In the genomic region with DNA sequence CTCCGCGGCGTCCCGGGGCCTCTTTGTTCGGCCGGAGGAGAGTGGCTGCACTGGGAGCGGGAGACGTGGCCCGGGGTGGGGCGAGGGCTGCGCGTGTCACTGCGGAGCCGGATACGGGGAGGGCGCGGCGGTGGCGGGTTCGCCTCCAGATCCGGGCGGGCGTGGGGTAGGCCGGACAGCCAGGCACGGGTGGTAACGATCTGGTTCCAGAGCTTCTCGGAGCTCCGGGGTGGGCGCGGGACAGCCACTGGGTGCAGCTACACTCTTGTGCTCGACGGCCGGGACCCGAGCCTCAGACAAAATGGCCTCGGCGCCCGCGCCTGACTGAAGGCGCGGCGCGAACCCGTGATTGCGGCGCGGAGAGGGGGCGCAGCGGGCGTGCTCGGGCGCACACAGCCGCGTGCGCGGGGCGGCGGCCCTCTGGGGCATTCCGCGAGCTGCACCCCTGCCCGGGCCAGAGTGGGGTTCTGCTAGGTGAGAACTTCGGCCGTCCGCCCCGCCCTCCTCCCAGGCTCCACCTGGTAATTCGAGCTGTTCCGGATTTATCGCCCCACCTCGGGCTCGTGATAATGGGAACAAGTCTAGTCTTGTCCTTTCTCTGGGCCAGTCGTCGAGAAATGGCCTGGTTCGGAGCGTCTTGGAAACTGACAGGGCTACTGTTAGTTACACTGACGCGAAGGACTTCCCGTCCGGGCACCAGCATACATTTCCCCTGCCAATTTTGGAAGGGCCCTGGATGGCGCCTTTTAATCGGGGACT, we compare ENCODE assay signal across 1 cellular context.
A peak's percentile ranks its signal among the peaks of the same experiment; 100 is the strongest.
TF ChIP-seq lines count a peak whose summit lies in the region.

No MANE protein-coding gene starts in this region.

TF ChIP-seq in HepG2, 621 proteins besides CTCF, POLR2A, EP300 and RAD21 (continued from another document and continues in another):
- peak; percentile 79; the same call in 1 of the 2 replicates for TF ChIP-seq ARID4A (CRISPR knock-in tag; IDR thresholded peaks at IDR 0.05; ENCODE audit: borderline replicate concordance)
- 0 out of 2 replicates have a peak, but pooled peaks have one; percentile 44 for TF ChIP-seq GZF1 (CRISPR knock-in tag; IDR thresholded peaks at IDR 0.05)
- TF ChIP-seq, protein P1, sequence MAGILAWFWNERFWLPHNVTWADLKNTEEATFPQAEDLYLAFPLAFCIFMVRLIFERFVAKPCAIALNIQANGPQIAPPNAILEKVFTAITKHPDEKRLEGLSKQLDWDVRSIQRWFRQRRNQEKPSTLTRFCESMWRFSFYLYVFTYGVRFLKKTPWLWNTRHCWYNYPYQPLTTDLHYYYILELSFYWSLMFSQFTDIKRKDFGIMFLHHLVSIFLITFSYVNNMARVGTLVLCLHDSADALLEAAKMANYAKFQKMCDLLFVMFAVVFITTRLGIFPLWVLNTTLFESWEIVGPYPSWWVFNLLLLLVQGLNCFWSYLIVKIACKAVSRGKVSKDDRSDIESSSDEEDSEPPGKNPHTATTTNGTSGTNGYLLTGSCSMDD (CRISPR knock-in tag; IDR thresholded peaks at IDR 0.05): 0 out of 2 replicates have a peak, but pooled peaks have one; percentile 7
- no peak for TF ChIP-seq ZNF10 (CRISPR knock-in tag; IDR thresholded peaks at IDR 0.05; ENCODE audit: borderline replicate concordance, low read depth)
- TF ChIP-seq ZC3H4 (CRISPR knock-in tag; IDR thresholded peaks at IDR 0.05; ENCODE audit: borderline replicate concordance): 0 out of 2 replicates have a peak, but pooled peaks have one; percentile 40
- TF ChIP-seq ATM (IDR thresholded peaks at IDR 0.05; ENCODE audit: borderline replicate concordance): no peak
- TF ChIP-seq BCLAF1 (IDR thresholded peaks at IDR 0.05): no peak
- peak; percentile 45 for TF ChIP-seq DMAP1 (CRISPR knock-in tag; IDR thresholded peaks at IDR 0.05)
- TF ChIP-seq SOX6 (IDR thresholded peaks at IDR 0.05): no peak
- TF ChIP-seq SOX6 (CRISPR knock-in tag; IDR thresholded peaks at IDR 0.05): peak; percentile 73
- peak; percentile 77 for TF ChIP-seq ETV5 (CRISPR knock-in tag; IDR thresholded peaks at IDR 0.05; ENCODE audit: borderline replicate concordance)
- TF ChIP-seq NR3C1 (CRISPR knock-in tag; IDR thresholded peaks at IDR 0.05): no peak
- TF ChIP-seq HOXA9 (CRISPR knock-in tag; IDR thresholded peaks at IDR 0.05; ENCODE audit: borderline replicate concordance): no peak; the same call in 1 of the 2 replicates
- no peak; the same call in 1 of the 2 replicates for TF ChIP-seq CREB3 (CRISPR knock-in tag; IDR thresholded peaks at IDR 0.05)
- TF ChIP-seq ZNF883 (CRISPR knock-in tag; IDR thresholded peaks at IDR 0.05; ENCODE audit: not compliant biosample characterization): peak; percentile 60
- TF ChIP-seq AGO1 (IDR thresholded peaks at IDR 0.05; ENCODE audit: low read depth, low read length, poor library complexity, severe bottlenecking): peak; percentile 99
- TF ChIP-seq ZNF749 (CRISPR knock-in tag; IDR thresholded peaks at IDR 0.05; ENCODE audit: borderline replicate concordance): no peak; the same call in 1 of the 2 replicates
- peak; percentile 45; the same call in 1 of the 2 replicates for TF ChIP-seq ZNF142 (CRISPR knock-in tag; IDR thresholded peaks at IDR 0.05)
- no peak for TF ChIP-seq ARNT (IDR thresholded peaks at IDR 0.05)
- peak; percentile 95 for TF ChIP-seq RBFOX2 (IDR thresholded peaks at IDR 0.05; ENCODE audit: low read depth, low read length)
- no peak for TF ChIP-seq ZBTB2 (CRISPR knock-in tag; IDR thresholded peaks at IDR 0.05; ENCODE audit: low read depth)
- no peak for TF ChIP-seq U2AF1 (optimal IDR thresholded peaks at IDR 0.05; ENCODE audit: low read depth, low read length)
- peak; percentile 57; the same call in 1 of the 2 replicates for TF ChIP-seq MAF1 (CRISPR knock-in tag; IDR thresholded peaks at IDR 0.05; ENCODE audit: borderline replicate concordance)
- no peak for TF ChIP-seq SCMH1 (CRISPR knock-in tag; IDR thresholded peaks at IDR 0.05; ENCODE audit: borderline replicate concordance)
- TF ChIP-seq IKZF4 (CRISPR knock-in tag; IDR thresholded peaks at IDR 0.05; ENCODE audit: borderline replicate concordance, low read depth, not compliant biosample characterization): peak; percentile 26
- no peak for TF ChIP-seq ZBTB7B (CRISPR knock-in tag; IDR thresholded peaks at IDR 0.05)
- TF ChIP-seq ZNF562 (CRISPR knock-in tag; IDR thresholded peaks at IDR 0.05; ENCODE audit: borderline replicate concordance): no peak
- TF ChIP-seq ZNF296 (CRISPR knock-in tag; conservative IDR thresholded peaks at IDR 0.05): no peak
- no peak for TF ChIP-seq ZNF496 (CRISPR knock-in tag; IDR thresholded peaks at IDR 0.05; ENCODE audit: insufficient replicate concordance)
- peak; percentile 90 for TF ChIP-seq ZIK1 (CRISPR knock-in tag; IDR thresholded peaks at IDR 0.05; ENCODE audit: borderline replicate concordance, low read depth)
- TF ChIP-seq ZNF773 (CRISPR knock-in tag; IDR thresholded peaks at IDR 0.05; ENCODE audit: borderline replicate concordance): no peak
- TF ChIP-seq ZNF343 (CRISPR knock-in tag; IDR thresholded peaks at IDR 0.05): no peak
- TF ChIP-seq CHD4 (IDR thresholded peaks at IDR 0.05; ENCODE audit: borderline replicate concordance, low read length): no peak
- TF ChIP-seq, protein P2, sequence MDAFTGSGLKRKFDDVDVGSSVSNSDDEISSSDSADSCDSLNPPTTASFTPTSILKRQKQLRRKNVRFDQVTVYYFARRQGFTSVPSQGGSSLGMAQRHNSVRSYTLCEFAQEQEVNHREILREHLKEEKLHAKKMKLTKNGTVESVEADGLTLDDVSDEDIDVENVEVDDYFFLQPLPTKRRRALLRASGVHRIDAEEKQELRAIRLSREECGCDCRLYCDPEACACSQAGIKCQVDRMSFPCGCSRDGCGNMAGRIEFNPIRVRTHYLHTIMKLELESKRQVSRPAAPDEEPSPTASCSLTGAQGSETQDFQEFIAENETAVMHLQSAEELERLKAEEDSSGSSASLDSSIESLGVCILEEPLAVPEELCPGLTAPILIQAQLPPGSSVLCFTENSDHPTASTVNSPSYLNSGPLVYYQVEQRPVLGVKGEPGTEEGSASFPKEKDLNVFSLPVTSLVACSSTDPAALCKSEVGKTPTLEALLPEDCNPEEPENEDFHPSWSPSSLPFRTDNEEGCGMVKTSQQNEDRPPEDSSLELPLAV (CRISPR knock-in tag; conservative IDR thresholded peaks at IDR 0.05; ENCODE audit: low read depth): no peak
- TF ChIP-seq PTBP1 (IDR thresholded peaks at IDR 0.05; ENCODE audit: low read depth, low read length, poor library complexity, severe bottlenecking): no peak
- no peak for TF ChIP-seq ZBTB42 (CRISPR knock-in tag; IDR thresholded peaks at IDR 0.05)
- TF ChIP-seq ZNF441 (CRISPR knock-in tag; IDR thresholded peaks at IDR 0.05; ENCODE audit: borderline replicate concordance): peak; percentile 69; the same call in 1 of the 2 replicates
- TF ChIP-seq ZNF792 (CRISPR knock-in tag; IDR thresholded peaks at IDR 0.05): peak; percentile 60
- peak; percentile 89 for TF ChIP-seq TAF1 (CRISPR knock-in tag; IDR thresholded peaks at IDR 0.05)
- peak; percentile 86 for TF ChIP-seq SP4 (CRISPR knock-in tag; IDR thresholded peaks at IDR 0.05)
